ENCODE assay signal across 9 cellular contexts in genomic region chr18:5543854-5544389, GRCh38. TPM values are rescaled to one million over a fixed set of nuclear protein-coding genes. Genes with fewer than 3 reads are reported as not detected.
DNase-seq lines count a peak whose midpoint lies in the region; ATAC-seq and TF ChIP-seq lines count a peak whose summit lies in the region.
"Had no signal": no experiment of that assay in that cellular context is flagged by ENCODE, and none has a peak within 500 bp of the region (broad histone marks: within the 10 kb centered on the region; RNA-seq: fewer than 3 reads in every experiment).

TSS of gene EPB41L3 (minus strand) at chr18:5543997. CDS start at chr18:5489183, 54,814 bp downstream.

- H3K27ac ChIP-seq in cardiac muscle cell (peak within 1 kb of the TSS; percentile 78), osteoblast (ENCODE audit: low read depth, low read length) (no peak within 1 kb of the TSS)
- H3K27ac ChIP-seq in CD4-positive, alpha-beta memory T cell (ENCODE audit: low read depth, low read length), result no peak within 1 kb of the TSS
- H3K27ac ChIP-seq: 22Rv1 had no signal

- TF ChIP-seq CTCF in cardiac muscle cell (IDR thresholded peaks at IDR 0.05; ENCODE audit: low read depth, low read length) (no peak), osteocyte (IDR thresholded peaks at IDR 0.05) (no peak), osteoblast (IDR thresholded peaks at IDR 0.05; ENCODE audit: extremely low read depth, low read depth, low read length) (no peak)

- intact Hi-C loops in CD4-positive, alpha-beta memory T cell (cut with micrococcal nuclease), result no loop called here

- H3K27ac Mint-ChIP-seq in osteocyte (ENCODE audit: unreplicated experiment), result peak within 1 kb of the TSS; percentile 54
- no peak within 1 kb of the TSS for H3K27ac Mint-ChIP-seq in CD4-positive, alpha-beta memory T cell

- H4K20me1 ChIP-seq in osteoblast (ENCODE audit: insufficient read depth, low read length), result no peaks in the 10 kb centered on the region

- peak; percentile 75 for DNase-seq in DMS 273 (lab: John Stamatoyannopoulos, UW; ENCODE audit: unreplicated experiment)
- DNase-seq in DMS 273 treated with DMSO at 0.1 percent for 48 hours (lab: John Stamatoyannopoulos, UW), result no peak
- peak; percentile 18 to 26 for DNase-seq in activated T-cell treated with anti-CD3 and anti-CD28 coated beads, Interleukin-2, amount 50 U/mL, for 48 hours
- peak; percentile 54 to 61 for DNase-seq in cardiac muscle cell (ENCODE audit: low read depth in 1 of 2, low spot score in 1 of 2)
- DNase-seq in osteocyte (ENCODE audit: extremely low spot score, unreplicated experiment), result no peak
- DNase-seq in CD4-positive, alpha-beta memory T cell, result no peak
- DNase-seq in osteoblast (ENCODE audit: insufficient read length, low spot score, missing footprints), result no peak

- peaks cover 14% of the 10 kb centered on the region for H3K4me1 Mint-ChIP-seq in osteocyte (ENCODE audit: unreplicated experiment)
- peaks cover 0 to 11% (median 4%) of the 10 kb centered on the region in 4 donors for H3K4me1 Mint-ChIP-seq in CD4-positive, alpha-beta memory T cell

- H3K9me3 ChIP-seq in cardiac muscle cell (ENCODE audit: low read depth) (no peaks in the 10 kb centered on the region), osteoblast (ENCODE audit: low read depth, low read length) (no peaks in the 10 kb centered on the region)
- H3K9me3 ChIP-seq in CD4-positive, alpha-beta memory T cell (ENCODE audit: control insufficient read depth in 1 of 2, low read length in 2 of 2), result no peaks in the 10 kb centered on the region

- POLR2A ChIA-PET in CD4-positive, alpha-beta memory T cell (lab: Charles Lee; ENCODE audit: partially characterized antibody), result no interaction called here

- peak within 1 kb of the TSS; percentile 77 for H3K4me3 Mint-ChIP-seq in osteocyte (ENCODE audit: unreplicated experiment)
- H3K4me3 Mint-ChIP-seq in CD4-positive, alpha-beta memory T cell, result peak within 1 kb of the TSS in 4 of 8 donors; percentile 12 to 63 (median 38)

- H3K9me3 Mint-ChIP-seq in osteocyte (ENCODE audit: unreplicated experiment), result no peaks in the 10 kb centered on the region
- H3K9me3 Mint-ChIP-seq in CD4-positive, alpha-beta memory T cell, result peaks cover 0 to 3% (median 0%) of the 10 kb centered on the region in 8 donors

- no peaks in the 10 kb centered on the region for H3K79me2 ChIP-seq in osteoblast (ENCODE audit: insufficient read depth, low read length)

- H3K4me1 ChIP-seq in cardiac muscle cell (ENCODE audit: low read depth), result no peaks in the 10 kb centered on the region
- H3K4me1 ChIP-seq in CD4-positive, alpha-beta memory T cell (ENCODE audit: insufficient read depth, low read length), result no peaks in the 10 kb centered on the region
- H3K4me1 ChIP-seq in osteoblast (ENCODE audit: insufficient read depth, low read length), result no peaks in the 10 kb centered on the region

- H3K4me2 ChIP-seq in osteoblast (ENCODE audit: insufficient read depth, low read length), result no peak within 1 kb of the TSS

- H3K36me3 Mint-ChIP-seq in osteocyte (ENCODE audit: unreplicated experiment), result no peaks in the 10 kb centered on the region
- H3K36me3 Mint-ChIP-seq in CD4-positive, alpha-beta memory T cell, result no peaks in the 10 kb centered on the region

- H3K27me3 ChIP-seq in cardiac muscle cell (no peaks in the 10 kb centered on the region), osteoblast (ENCODE audit: insufficient read depth, low read length) (no peaks in the 10 kb centered on the region)
- peaks cover 3% of the 10 kb centered on the region for H3K27me3 ChIP-seq in CD4-positive, alpha-beta memory T cell (ENCODE audit: insufficient read depth, low read length)

- H3K4me3 ChIP-seq in cardiac muscle cell (peak within 1 kb of the TSS; percentile 85), osteoblast (ENCODE audit: insufficient read depth, low read length) (no peak within 1 kb of the TSS)
- H3K4me3 ChIP-seq in CD4-positive, alpha-beta memory T cell (ENCODE audit: low read length in 2 of 2), result no peak within 1 kb of the TSS

- CTCF ChIA-PET in CD4-positive, alpha-beta memory T cell (lab: Charles Lee; ENCODE audit: partially characterized antibody), result no interaction called here

- no peaks in the 10 kb centered on the region for H3K36me3 ChIP-seq in cardiac muscle cell
- no peaks in the 10 kb centered on the region for H3K36me3 ChIP-seq in CD4-positive, alpha-beta memory T cell (ENCODE audit: insufficient read depth, low read length)
- no peaks in the 10 kb centered on the region for H3K36me3 ChIP-seq in osteoblast (ENCODE audit: insufficient read depth, low read length)

- ATAC-seq in GM21717 (IDR thresholded peaks at IDR 0.05; ENCODE audit: unreplicated experiment), result no peak

- peaks cover 3% of the 10 kb centered on the region for H3K27me3 Mint-ChIP-seq in osteocyte (ENCODE audit: unreplicated experiment)
- peaks cover 21 to 28% of the 10 kb centered on the region in 2 donors for H3K27me3 Mint-ChIP-seq in CD4-positive, alpha-beta memory T cell

- H2AFZ ChIP-seq in osteoblast (ENCODE audit: low read length), result no peak within 1 kb of the TSS

RNA-seq across cellular contexts. Expression of gene EPB41L3, which starts in this region (rescaled TPM):
- 466 and 886 TPM in 2 replicates for total RNA-seq in cardiac muscle cell
- 201 and 316 TPM in 2 replicates for polyA plus RNA-seq in cardiac muscle cell
- 15.6 and 15.7 TPM in 2 replicates for total RNA-seq in osteocyte
- total RNA-seq in CD4-positive, alpha-beta memory T cell, result 1 to 10 TPM; 3.2 to 3.3 TPM
- polyA plus RNA-seq in CD4-positive, alpha-beta memory T cell, result under 1 TPM in 1 of 2 donors, not detected in 1; 0.89 TPM
- 0.72 and 0.88 TPM in 2 replicates for total RNA-seq in osteoblast

Comparison
In these comparisons a context has a peak if more than half of its experiments do, and no peak if none do; other contexts are left out.
1. RNA of gene EPB41L3 (total RNA-seq): 466 to 886 TPM in cardiac muscle cell; 15.6 to 15.7 TPM in osteocyte, 3.2 to 3.3 TPM in CD4-positive, alpha-beta memory T cell and 0.72 to 0.88 TPM in osteoblast; every median in the first group is over 10 times any median in the second.
2. RNA of gene EPB41L3 (polyA plus RNA-seq): 201 to 316 TPM in cardiac muscle cell; 0.89 TPM in CD4-positive, alpha-beta memory T cell; every median in the first group is over 100 times any median in the second.
3. DNase-seq: peak in DMS 273 (single experiment), activated T-cell treated with anti-CD3 and anti-CD28 coated beads, Interleukin-2, amount 50 U/mL, for 48 hours (2 of 2) and cardiac muscle cell (2 of 2); none in DMS 273 treated with DMSO at 0.1 percent for 48 hours (single experiment), osteocyte (single experiment), CD4-positive, alpha-beta memory T cell (0 of 5) and osteoblast (single experiment).